In the genomic region with DNA sequence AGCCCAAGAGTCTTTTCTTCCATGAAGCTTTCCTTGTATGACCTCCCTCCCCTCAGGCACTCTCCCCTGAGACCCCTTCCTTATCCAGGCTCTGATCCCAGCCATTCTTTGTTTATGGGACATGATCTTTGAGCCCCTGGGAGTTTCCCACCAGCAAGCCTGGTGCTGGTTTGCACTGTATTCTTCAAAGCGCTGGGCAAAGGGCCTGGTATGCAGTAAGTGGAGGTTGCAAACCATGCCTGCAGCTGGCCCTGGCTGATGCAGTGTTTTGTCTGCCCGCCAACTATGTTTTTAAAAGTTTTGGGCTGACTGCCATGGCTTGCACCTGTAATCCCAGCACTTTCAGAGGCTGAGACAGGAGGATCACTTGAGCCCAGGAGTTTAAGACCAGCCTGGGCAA, we compare ENCODE assay signal across 26 cellular contexts. TPM values are rescaled to one million over a fixed set of nuclear protein-coding genes. Genes with fewer than 3 reads are reported as not detected.
"Had no signal": no experiment of that assay in that cellular context is flagged by ENCODE, and none has a peak within 500 bp of the region (broad histone marks: within the 10 kb centered on the region; RNA-seq: fewer than 3 reads in every experiment).

No MANE protein-coding gene starts in this region.

- H3K4me3 ChIP-seq: esophagus muscularis mucosa, ovary, prostate gland, thyroid gland, upper lobe of right lung had no signal

- H3K36me3 ChIP-seq: brain microvascular endothelial cell, esophagus muscularis mucosa, ovary, prostate gland, thyroid gland, upper lobe of right lung had no signal

- FAIRE-seq: colon, endothelial cell of umbilical vein, frontal cortex had no signal

- DNase-seq: activated CD4-positive, alpha-beta memory T cell treated with anti-CD3 and anti-CD28 coated beads, Interleukin-2, amount 10 ng/mL, durations not matched to agents 7 days and 5 days; activated CD4-positive, alpha-beta T cell treated with anti-CD3 and anti-CD28 coated beads, Interleukin-2, amount 10 ng/mL, durations not matched to agents 24 days and 14 days; activated gamma-delta T cell; activated naive CD4-positive, alpha-beta T cell treated with anti-CD3 and anti-CD28 coated beads, Interleukin-2, amount 50 U/mL, for 16 hours; activated naive CD8-positive, alpha-beta T cell treated with anti-CD3 and anti-CD28 coated beads, Interleukin-2, amount 50 U/mL, for 24 hours; anterior cingulate cortex; brain microvascular endothelial cell; central memory CD4-positive, alpha-beta T cell; effector memory CD4-positive, alpha-beta T cell; glutamatergic neuron; hippocampal formation; mesenchymal stem cell; stimulated activated CD4-positive, alpha-beta T cell treated with anti-CD3 and anti-CD28 coated beads, Interleukin-12 subunit alpha, Interleukin-12 subunit beta, amount 100 ng/mL, for 4 hours; substantia nigra; upper lobe of right lung had no signal

- H3K27ac ChIP-seq: brain microvascular endothelial cell, esophagus muscularis mucosa, ovary, prostate gland, thyroid gland, upper lobe of right lung had no signal

- H3K4me1 ChIP-seq: prostate gland, thyroid gland had no signal

- ATAC-seq: activated naive CD8-positive, alpha-beta T cell treated with anti-CD3 and anti-CD28 coated beads, Interleukin-2, amount 50 U/mL, for 24 hours; upper lobe of right lung had no signal

- H3K9me3 ChIP-seq: esophagus muscularis mucosa, ovary, prostate gland, thyroid gland, upper lobe of right lung had no signal

RNA-seq across cellular contexts. Expression of a gene that starts 6.8 kb away (rescaled TPM):
- total RNA-seq: activated CD4-positive, alpha-beta T cell treated with anti-CD3 and anti-CD28 coated beads, Interleukin-2, amount 10 ng/mL, durations not matched to agents 24 days and 14 days; dermis microvascular lymphatic vessel endothelial cell; endothelial cell of umbilical vein; esophagus muscularis mucosa; liver; mononuclear cell; ovary; prostate gland; skeletal muscle tissue; thyroid gland; upper lobe of right lung had no signal
- polyA plus RNA-seq: endothelial cell of umbilical vein, liver had no signal
